Comparison of ENCODE assay signal across 23 cellular contexts in the genomic region with DNA sequence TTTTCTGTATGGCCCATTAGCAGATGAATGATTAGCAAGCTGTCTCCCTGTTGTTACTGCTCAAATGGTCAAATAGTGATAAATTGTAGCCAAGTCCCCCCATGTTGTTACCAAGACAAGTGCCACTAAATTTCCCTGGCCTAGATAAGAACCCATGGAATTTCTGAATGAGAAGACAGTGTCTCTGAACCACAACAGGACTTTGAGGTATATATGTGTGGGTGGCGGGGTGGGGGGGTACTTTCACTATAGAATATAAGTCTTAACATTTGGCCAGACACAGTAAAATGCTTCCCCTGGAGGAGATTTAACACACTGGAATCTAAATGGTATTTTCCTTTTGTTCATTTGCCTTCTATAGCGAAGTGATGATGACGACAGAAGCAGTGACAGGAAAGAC. TPM values are rescaled to one million over a fixed set of nuclear protein-coding genes. Genes with fewer than 3 reads are reported as not detected.
A peak's percentile ranks its signal among the peaks of the same experiment; 100 is the strongest.
DNase-seq lines count a peak whose midpoint lies in the region; ATAC-seq, FAIRE-seq and TF ChIP-seq lines count a peak whose summit lies in the region.
"Had no signal": no experiment of that assay in that cellular context is flagged by ENCODE, and none has a peak within 500 bp of the region (broad histone marks: within the 10 kb centered on the region; RNA-seq: fewer than 3 reads in every experiment).

No MANE protein-coding gene starts in this region.

- H3K27ac ChIP-seq in esophagus muscularis mucosa (replicated peaks in 1 of 4), result no peak overlapping the region

- no peak overlapping the region for H3K4me3 ChIP-seq in esophagus muscularis mucosa
- H3K4me3 ChIP-seq: GM23338 had no signal

- TF ChIP-seq POLR2A in GM12892 (IDR thresholded peaks at IDR 0.05; ENCODE audit: low read depth, low read length), result no peak
- no peak for TF ChIP-seq POLR2A in esophagus muscularis mucosa (IDR thresholded peaks at IDR 0.05; ENCODE audit: low read depth)

- H3K36me3 ChIP-seq in esophagus muscularis mucosa, result peaks cover 66 to 100% (median 98%) of the 10 kb centered on the region in 4 donors

- H3K4me3 Mint-ChIP-seq in activated CD8-positive, alpha-beta T cell treated with anti-CD3 and anti-CD28 coated beads for 36 hours, result no peak overlapping the region
- no peak overlapping the region for H3K4me3 Mint-ChIP-seq in activated CD8-positive, alpha-beta T cell treated with anti-CD3 and anti-CD28 coated beads, Interleukin-2, amount 10 ng/mL, durations not matched to agents 7 days and 5 days
- peak overlapping the region; percentile 5 for H3K4me3 Mint-ChIP-seq in activated naive CD8-positive, alpha-beta T cell treated with anti-CD3 and anti-CD28 coated beads, Interleukin-2, amount 50 U/mL, for 24 hours
- H3K4me3 Mint-ChIP-seq: CD8-positive, alpha-beta memory T cell; GM23338 had no signal

- no peak for TF ChIP-seq CTCF in activated CD8-positive, alpha-beta T cell treated with anti-CD3 and anti-CD28 coated beads for 36 hours (IDR thresholded peaks at IDR 0.05)
- no peak for TF ChIP-seq CTCF in esophagus muscularis mucosa (IDR thresholded peaks at IDR 0.05)

- TF ChIP-seq EP300 in esophagus muscularis mucosa (IDR thresholded peaks at IDR 0.05), result no peak

- CTCF ChIA-PET in activated CD8-positive, alpha-beta T cell treated with anti-CD3 and anti-CD28 coated beads for 36 hours (lab: Charles Lee), result no interaction called here
- CTCF ChIA-PET in activated CD8-positive, alpha-beta T cell treated with anti-CD3 and anti-CD28 coated beads, Interleukin-2, amount 10 ng/mL, durations not matched to agents 7 days and 5 days (lab: Charles Lee), result no interaction called here

- intact Hi-C loops in activated CD8-positive, alpha-beta T cell treated with anti-CD3 and anti-CD28 coated beads for 36 hours (cut with micrococcal nuclease), result no loop called here
- intact Hi-C loops in esophagus muscularis mucosa (cut with DNase I), result no loop called here

- POLR2A ChIA-PET in activated CD8-positive, alpha-beta T cell treated with anti-CD3 and anti-CD28 coated beads for 36 hours (lab: Charles Lee), result interaction anchor here (1.2 kb wide), 1 partner anchor 8 kb away, joined by 3 read pairs; no protein-coding TSS in a partner anchor
- POLR2A ChIA-PET in activated CD8-positive, alpha-beta T cell treated with anti-CD3 and anti-CD28 coated beads, Interleukin-2, amount 10 ng/mL, durations not matched to agents 7 days and 5 days (lab: Charles Lee), result no interaction called here

- no peaks in the 10 kb centered on the region for H3K9me3 Mint-ChIP-seq in activated CD8-positive, alpha-beta T cell treated with anti-CD3 and anti-CD28 coated beads for 36 hours
- H3K9me3 Mint-ChIP-seq in activated CD8-positive, alpha-beta T cell treated with anti-CD3 and anti-CD28 coated beads, Interleukin-2, amount 10 ng/mL, durations not matched to agents 7 days and 5 days (ENCODE audit: insufficient read depth), result no peaks in the 10 kb centered on the region
- no peaks in the 10 kb centered on the region for H3K9me3 Mint-ChIP-seq in activated naive CD8-positive, alpha-beta T cell treated with anti-CD3 and anti-CD28 coated beads, Interleukin-2, amount 50 U/mL, for 24 hours
- H3K9me3 Mint-ChIP-seq: CD8-positive, alpha-beta memory T cell; GM23338 had no signal

- no peaks in the 10 kb centered on the region for H3K4me1 ChIP-seq in esophagus muscularis mucosa

- no peaks in the 10 kb centered on the region for H3K9me3 ChIP-seq in esophagus muscularis mucosa

- peak overlapping the region; percentile 82 for H3K27ac Mint-ChIP-seq in activated CD8-positive, alpha-beta T cell treated with anti-CD3 and anti-CD28 coated beads for 36 hours
- no peak overlapping the region for H3K27ac Mint-ChIP-seq in activated CD8-positive, alpha-beta T cell treated with anti-CD3 and anti-CD28 coated beads, Interleukin-2, amount 10 ng/mL, durations not matched to agents 7 days and 5 days
- peak overlapping the region; percentile 76 for H3K27ac Mint-ChIP-seq in activated naive CD8-positive, alpha-beta T cell treated with anti-CD3 and anti-CD28 coated beads, Interleukin-2, amount 50 U/mL, for 24 hours
- H3K27ac Mint-ChIP-seq: GM23338 had no signal

- peak; percentile 31 for ATAC-seq in activated CD8-positive, alpha-beta T cell treated with anti-CD3 and anti-CD28 coated beads for 36 hours
- ATAC-seq in activated CD8-positive, alpha-beta T cell treated with anti-CD3 and anti-CD28 coated beads, Interleukin-2, amount 10 ng/mL, durations not matched to agents 7 days and 5 days, result no peak
- ATAC-seq in activated naive CD8-positive, alpha-beta T cell treated with anti-CD3 and anti-CD28 coated beads, Interleukin-2, amount 50 U/mL, for 24 hours, result peak; percentile 30
- no peak for ATAC-seq in stimulated activated naive CD8-positive, alpha-beta T cell treated with anti-CD3 and anti-CD28 coated beads, Interleukin-15, Interleukin-2, amounts not matched to agents 100 U/mL and 50 U/mL, for 24 hours
- ATAC-seq: GM23338, PC-3 had no signal

- H3K36me3 Mint-ChIP-seq in activated CD8-positive, alpha-beta T cell treated with anti-CD3 and anti-CD28 coated beads for 36 hours (ENCODE audit: low read depth), result peaks cover 65% of the 10 kb centered on the region
- H3K36me3 Mint-ChIP-seq in activated CD8-positive, alpha-beta T cell treated with anti-CD3 and anti-CD28 coated beads, Interleukin-2, amount 10 ng/mL, durations not matched to agents 7 days and 5 days (ENCODE audit: low read depth), result peaks cover 78% of the 10 kb centered on the region
- peaks cover 78% of the 10 kb centered on the region for H3K36me3 Mint-ChIP-seq in activated naive CD8-positive, alpha-beta T cell treated with anti-CD3 and anti-CD28 coated beads, Interleukin-2, amount 50 U/mL, for 24 hours (ENCODE audit: low read depth)

- H3K4me1 Mint-ChIP-seq in activated CD8-positive, alpha-beta T cell treated with anti-CD3 and anti-CD28 coated beads for 36 hours (ENCODE audit: low read depth), result peaks cover 44% of the 10 kb centered on the region
- peaks cover 16% of the 10 kb centered on the region for H3K4me1 Mint-ChIP-seq in activated CD8-positive, alpha-beta T cell treated with anti-CD3 and anti-CD28 coated beads, Interleukin-2, amount 10 ng/mL, durations not matched to agents 7 days and 5 days (ENCODE audit: low read depth)
- H3K4me1 Mint-ChIP-seq in activated naive CD8-positive, alpha-beta T cell treated with anti-CD3 and anti-CD28 coated beads, Interleukin-2, amount 50 U/mL, for 24 hours, result peaks cover 49% of the 10 kb centered on the region
- H3K4me1 Mint-ChIP-seq: GM23338 had no signal

- no peaks in the 10 kb centered on the region for H3K27me3 ChIP-seq in esophagus muscularis mucosa

- no peaks in the 10 kb centered on the region for H3K27me3 Mint-ChIP-seq in activated CD8-positive, alpha-beta T cell treated with anti-CD3 and anti-CD28 coated beads for 36 hours
- no peaks in the 10 kb centered on the region for H3K27me3 Mint-ChIP-seq in activated CD8-positive, alpha-beta T cell treated with anti-CD3 and anti-CD28 coated beads, Interleukin-2, amount 10 ng/mL, durations not matched to agents 7 days and 5 days (ENCODE audit: low read depth)
- H3K27me3 Mint-ChIP-seq in activated naive CD8-positive, alpha-beta T cell treated with anti-CD3 and anti-CD28 coated beads, Interleukin-2, amount 50 U/mL, for 24 hours, result no peaks in the 10 kb centered on the region
- H3K27me3 Mint-ChIP-seq: CD8-positive, alpha-beta memory T cell had no signal

- 67% methylated on average over 3 of the region's 3 CpGs for WGBS in esophagus muscularis mucosa

- DNase-seq in activated CD8-positive, alpha-beta T cell treated with anti-CD3 and anti-CD28 coated beads for 36 hours, result peak; percentile 74
- no peak for DNase-seq in activated CD8-positive, alpha-beta T cell treated with anti-CD3 and anti-CD28 coated beads, Interleukin-2, amount 10 ng/mL, durations not matched to agents 7 days and 5 days
- peak; percentile 50 for DNase-seq in stimulated activated CD4-positive, alpha-beta T cell treated with anti-CD3 and anti-CD28 coated beads, Interleukin-15, amount 100 ng/mL, for 24 hours
- DNase-seq in stimulated activated CD4-positive, alpha-beta T cell treated with anti-CD3 and anti-CD28 coated beads, Interleukin-12 subunit alpha, Interleukin-12 subunit beta, amount 100 ng/mL, for 4 hours, result no peak
- peak; percentile 28 for DNase-seq in activated naive CD8-positive, alpha-beta T cell treated with anti-CD3 and anti-CD28 coated beads, Interleukin-2, amount 50 U/mL, for 24 hours
- DNase-seq in stimulated activated naive CD8-positive, alpha-beta T cell treated with anti-CD3 and anti-CD28 coated beads, Interleukin-15, Interleukin-2, amounts not matched to agents 100 U/mL and 50 U/mL, for 24 hours, result peak; percentile 30
- DNase-seq in GM12892 (ENCODE audit: insufficient read length) (no peak), esophagus muscularis mucosa (ENCODE audit: extremely low spot score) (no peak)
- DNase-seq: C1 segment of cervical spinal cord; CD8-positive, alpha-beta memory T cell; DMS53; EL; IMR-90; NCI-H1417 treated with DMSO at 0.1 percent for 48 hours; NCI-H187 treated with DMSO at 0.1 percent for 48 hours; NCI-H345; NCI-H524 treated with DMSO at 0.1 percent for 48 hours; PC-3; RPMI8226 had no signal

- FAIRE-seq in GM12892 (lab: Jason Lieb, UNC), result no peak
- FAIRE-seq: GM12891, GM18507, HTR-8/SVneo had no signal

RNA-seq across cellular contexts. Expression of gene XPA, which starts 28.7 kb away (rescaled TPM):
- total RNA-seq in activated CD8-positive, alpha-beta T cell treated with anti-CD3 and anti-CD28 coated beads for 36 hours, result 10 to 100 TPM in 1 of 2 experiments, 1 to 10 TPM in 1; 9.8 to 10.9 TPM
- 10 to 100 TPM; 10.2 TPM for total RNA-seq in activated CD8-positive, alpha-beta T cell treated with anti-CD3 and anti-CD28 coated beads, Interleukin-2, amount 10 ng/mL, durations not matched to agents 7 days and 5 days
- 11.5 TPM for polyA plus RNA-seq in GM12892 (2012; ENCODE audit: missing spikeins)
- 10 to 100 TPM; 21.2 to 27.1 (median 22.9) TPM for total RNA-seq in esophagus muscularis mucosa

RNA-seq across cellular contexts. Expression of gene NCBP1, which starts 34.9 kb away (rescaled TPM):
- total RNA-seq in activated CD8-positive, alpha-beta T cell treated with anti-CD3 and anti-CD28 coated beads for 36 hours, result 10 to 100 TPM; 37.6 to 41.7 TPM
- 10 to 100 TPM; 45.1 to 45.9 TPM for total RNA-seq in activated CD8-positive, alpha-beta T cell treated with anti-CD3 and anti-CD28 coated beads, Interleukin-2, amount 10 ng/mL, durations not matched to agents 7 days and 5 days
- polyA plus RNA-seq in GM12892 (2012; ENCODE audit: missing spikeins), result 26.0 TPM
- 10 to 100 TPM; 12.0 to 14.8 (median 14.6) TPM for total RNA-seq in esophagus muscularis mucosa

RNA-seq across cellular contexts. Expression of gene TSTD2, which starts 35.3 kb away (rescaled TPM):
- 10 to 100 TPM; 15.2 to 15.3 TPM for total RNA-seq in activated CD8-positive, alpha-beta T cell treated with anti-CD3 and anti-CD28 coated beads for 36 hours
- total RNA-seq in activated CD8-positive, alpha-beta T cell treated with anti-CD3 and anti-CD28 coated beads, Interleukin-2, amount 10 ng/mL, durations not matched to agents 7 days and 5 days, result 10 to 100 TPM; 13.0 to 15.6 TPM
- 10.1 TPM for polyA plus RNA-seq in GM12892 (2012; ENCODE audit: missing spikeins)
- total RNA-seq in esophagus muscularis mucosa, result 10 to 100 TPM; 22.9 to 25.3 (median 23.5) TPM

Comparison
In these comparisons a context has a peak if more than half of its experiments do, and no peak if none do; other contexts are left out.
1. ATAC-seq: peak in activated CD8-positive, alpha-beta T cell treated with anti-CD3 and anti-CD28 coated beads for 36 hours (single experiment) and activated naive CD8-positive, alpha-beta T cell treated with anti-CD3 and anti-CD28 coated beads, Interleukin-2, amount 50 U/mL, for 24 hours (single experiment); none in activated CD8-positive, alpha-beta T cell treated with anti-CD3 and anti-CD28 coated beads, Interleukin-2, amount 10 ng/mL, durations not matched to agents 7 days and 5 days (single experiment) and stimulated activated naive CD8-positive, alpha-beta T cell treated with anti-CD3 and anti-CD28 coated beads, Interleukin-15, Interleukin-2, amounts not matched to agents 100 U/mL and 50 U/mL, for 24 hours (single experiment).
2. DNase-seq: peak in activated CD8-positive, alpha-beta T cell treated with anti-CD3 and anti-CD28 coated beads for 36 hours (single experiment), stimulated activated CD4-positive, alpha-beta T cell treated with anti-CD3 and anti-CD28 coated beads, Interleukin-15, amount 100 ng/mL, for 24 hours (single experiment), activated naive CD8-positive, alpha-beta T cell treated with anti-CD3 and anti-CD28 coated beads, Interleukin-2, amount 50 U/mL, for 24 hours (single experiment) and stimulated activated naive CD8-positive, alpha-beta T cell treated with anti-CD3 and anti-CD28 coated beads, Interleukin-15, Interleukin-2, amounts not matched to agents 100 U/mL and 50 U/mL, for 24 hours (single experiment); none in activated CD8-positive, alpha-beta T cell treated with anti-CD3 and anti-CD28 coated beads, Interleukin-2, amount 10 ng/mL, durations not matched to agents 7 days and 5 days (single experiment), stimulated activated CD4-positive, alpha-beta T cell treated with anti-CD3 and anti-CD28 coated beads, Interleukin-12 subunit alpha, Interleukin-12 subunit beta, amount 100 ng/mL, for 4 hours (single experiment), GM12892 (single experiment) and esophagus muscularis mucosa (single experiment).